In genomic region chr2:152157253-152157652, GRCh38 we compare ENCODE assay signal across 23 cellular contexts. TPM values are rescaled to one million over a fixed set of nuclear protein-coding genes. Genes with fewer than 3 reads are reported as not detected.
DNase-seq lines count a peak whose midpoint lies in the region; ATAC-seq, FAIRE-seq and TF ChIP-seq lines count a peak whose summit lies in the region.
"Had no signal": no experiment of that assay in that cellular context is flagged by ENCODE, and none has a peak within 500 bp of the region (broad histone marks: within the 10 kb centered on the region; RNA-seq: fewer than 3 reads in every experiment).

No MANE protein-coding gene starts in this region.

- intact Hi-C loops in HepG2 (cut with micrococcal nuclease; ENCODE audit: unreplicated experiment) (loop anchor here (5.0 kb wide), 1 partner anchor 120 kb away; no protein-coding TSS in a partner anchor), right lobe of liver (cut with DNase I) (no loop called here), gastrocnemius medialis (cut with DNase I; ENCODE audit: low total_unique reads) (no loop called here)

- CTCF ChIA-PET in HepG2 (lab: Yijun Ruan, JAX; ENCODE audit: low intra/inter-chr PET ratio, low total read pairs) = no interaction called here

- TF ChIP-seq POLR2A in HepG2 (IDR thresholded peaks at IDR 0.05; ENCODE audit: insufficient read depth in 1 of 2, low read depth in 2 of 2, low read length in 2 of 2) = no peak
- no peak for TF ChIP-seq POLR2A in right lobe of liver (IDR thresholded peaks at IDR 0.05)
- TF ChIP-seq POLR2A in erythroblast (IDR thresholded peaks at IDR 0.05; ENCODE audit: low read length) = no peak
- no peak for TF ChIP-seq POLR2A in gastrocnemius medialis (IDR thresholded peaks at IDR 0.05)

- FAIRE-seq in HepG2 (lab: Jason Lieb, UNC) = no peak
- FAIRE-seq in RCC 7860 (lab: Jason Lieb, UNC) = no peak
- FAIRE-seq: A204.1, G401.6, GM12892 had no signal

- H3K27ac Mint-ChIP-seq in central memory CD8-positive, alpha-beta T cell (ENCODE audit: low read depth) = peak overlapping the region; percentile 16
- H3K27ac Mint-ChIP-seq in neural progenitor cell = no peak overlapping the region
- H3K27ac Mint-ChIP-seq: B cell; CD4-positive, CD25-positive, alpha-beta regulatory T cell; HFFc6 had no signal

- TF ChIP-seq CTCF in HepG2 (CRISPR knock-in tag; IDR thresholded peaks at IDR 0.05) = no peak
- TF ChIP-seq CTCF in right lobe of liver (IDR thresholded peaks at IDR 0.05) = no peak
- TF ChIP-seq CTCF in neural progenitor cell (IDR thresholded peaks at IDR 0.05) = no peak
- TF ChIP-seq CTCF in gastrocnemius medialis (IDR thresholded peaks at IDR 0.05 in 4 of 5, conservative IDR thresholded peaks at IDR 0.05 in 1 of 5) = no peak

- ATAC-seq in HepG2 (no peak), right lobe of liver (no peak), gastrocnemius medialis (no peak)
- ATAC-seq in central memory CD8-positive, alpha-beta T cell (replicated peaks; ENCODE audit: extremely low read depth, poor library complexity, severe bottlenecking) = no peak
- ATAC-seq: CD8-positive, alpha-beta T cell had no signal

- peaks cover 3% of the 10 kb centered on the region for H3K9me3 Mint-ChIP-seq in central memory CD8-positive, alpha-beta T cell
- H3K9me3 Mint-ChIP-seq in neural progenitor cell = peaks cover 24% of the 10 kb centered on the region

- TF ChIP-seq EP300 in HepG2 (IDR thresholded peaks at IDR 0.05; ENCODE audit: low read depth in 2 of 2, low read length in 2 of 2) = no peak; a peak in 1 of 4 replicates
- TF ChIP-seq EP300 in HepG2 (CRISPR knock-in tag; IDR thresholded peaks at IDR 0.05; ENCODE audit: borderline replicate concordance) = no peak

- H3K4me3 Mint-ChIP-seq in central memory CD8-positive, alpha-beta T cell = no peak overlapping the region
- no peak overlapping the region for H3K4me3 Mint-ChIP-seq in neural progenitor cell
- H3K4me3 Mint-ChIP-seq: B cell; CD8-positive, alpha-beta T cell; H9; HFFc6 had no signal

- in situ Hi-C loops in HepG2 (cut with HindIII; ENCODE audit: extremely low pct_ligation_motif_present, low pct_unique_long_range_greater_than_20kb) (no loop called here), gastrocnemius medialis (cut with MboI; ENCODE audit: low sequenced_read_pairs in 4 of 4) (loop anchor here in 1 of 4 donors (25.0 kb wide), 1 partner anchor 120 kb away; no protein-coding TSS in a partner anchor)

- no peak overlapping the region for H2AFZ ChIP-seq in HepG2 (ENCODE audit: low read length)
- no peak overlapping the region for H2AFZ ChIP-seq in neural progenitor cell (replicated peaks)
- H2AFZ ChIP-seq: GM23248 had no signal

- H3K36me3 Mint-ChIP-seq in central memory CD8-positive, alpha-beta T cell (ENCODE audit: insufficient read depth) = peaks cover 3% of the 10 kb centered on the region
- peaks cover 24% of the 10 kb centered on the region for H3K36me3 Mint-ChIP-seq in neural progenitor cell

- DNase-seq in HepG2 (ENCODE audit: low spot score) = no peak
- DNase-seq in right lobe of liver = no peak
- peak; percentile 2 for DNase-seq in RCC 7860 (ENCODE audit: low spot score)
- DNase-seq in central memory CD8-positive, alpha-beta T cell (ENCODE audit: low spot score in 2 of 2) = no peak
- DNase-seq in neural progenitor cell (ENCODE audit: low spot score) = peak; percentile 9
- DNase-seq in erythroblast (lab: John Stamatoyannopoulos, UW) = no peak
- DNase-seq in NCI-H1436 (lab: John Stamatoyannopoulos, UW) = no peak
- no peak for DNase-seq in gastrocnemius medialis
- DNase-seq: CD4-positive, CD25-positive, alpha-beta regulatory T cell; CD8-positive, alpha-beta T cell; DMS153; DND-41; GM23248; H9; HFFc6 had no signal

- H3K27me3 ChIP-seq in HepG2 (ENCODE audit: control insufficient read depth in 1 of 2, insufficient read depth in 2 of 2, low read length in 2 of 2) (no peaks in the 10 kb centered on the region), right lobe of liver (no peaks in the 10 kb centered on the region), neural progenitor cell (peaks cover 6% of the 10 kb centered on the region), gastrocnemius medialis (no peaks in the 10 kb centered on the region)
- H3K27me3 ChIP-seq: BLaER1 had no signal

- H3K27ac ChIP-seq in HepG2 (ENCODE audit: extremely low read length, insufficient read depth, low read length) = no peak overlapping the region
- no peak overlapping the region for H3K27ac ChIP-seq in right lobe of liver
- no peak overlapping the region for H3K27ac ChIP-seq in neural progenitor cell
- H3K27ac ChIP-seq in gastrocnemius medialis = no peak overlapping the region
- H3K27ac ChIP-seq: 22Rv1, BLaER1, C4-2B, GM23248 had no signal

- H3K4me3 ChIP-seq in HepG2 (replicated peaks in 1 of 3; ENCODE audit: insufficient read depth in 1 of 3, low read depth in 2 of 3, low read length in 3 of 3) (no peak overlapping the region), right lobe of liver (no peak overlapping the region), neural progenitor cell (no peak overlapping the region), gastrocnemius medialis (no peak overlapping the region)
- H3K4me3 ChIP-seq: BLaER1, GM23248 had no signal

- 95% methylated on average over 1 of the region's 1 CpG for WGBS in HepG2 (ENCODE audit: low lambda C conversion rate)
- WGBS in right lobe of liver (ENCODE audit: insufficient coverage, low coverage, low lambda C conversion rate, missing lambda C conversion rate) = 100% methylated on average over 1 of the region's 1 CpG

- POLR2A ChIA-PET in HepG2 (lab: Yijun Ruan, JAX) = no interaction called here

- no peak for TF ChIP-seq RAD21 in HepG2 (CRISPR knock-in tag; IDR thresholded peaks at IDR 0.05)

- H3F3A ChIP-seq in neural progenitor cell (ENCODE audit: low read depth) = peaks cover 11% of the 10 kb centered on the region

- H4K20me1 ChIP-seq in HepG2 (ENCODE audit: insufficient read depth, low read length) (no peaks in the 10 kb centered on the region), neural progenitor cell (ENCODE audit: low read depth) (no peaks in the 10 kb centered on the region)

- H3K9ac ChIP-seq in HepG2 (ENCODE audit: insufficient read depth, low read depth, low read length) (no peak overlapping the region), neural progenitor cell (no peak overlapping the region)
- H3K9ac ChIP-seq: BLaER1, GM23248 had no signal

- H3K27me3 Mint-ChIP-seq in central memory CD8-positive, alpha-beta T cell = no peaks in the 10 kb centered on the region
- no peaks in the 10 kb centered on the region for H3K27me3 Mint-ChIP-seq in neural progenitor cell (ENCODE audit: insufficient read depth, low read depth)
- H3K27me3 Mint-ChIP-seq: B cell; CD4-positive, CD25-positive, alpha-beta regulatory T cell had no signal

- H3K4me1 Mint-ChIP-seq in central memory CD8-positive, alpha-beta T cell = peaks cover 43% of the 10 kb centered on the region
- no peaks in the 10 kb centered on the region for H3K4me1 Mint-ChIP-seq in neural progenitor cell

- H3K4me1 ChIP-seq in HepG2 (ENCODE audit: insufficient read depth, low read length) (peaks cover 17% of the 10 kb centered on the region), right lobe of liver (no peaks in the 10 kb centered on the region), neural progenitor cell (no peaks in the 10 kb centered on the region), gastrocnemius medialis (no peaks in the 10 kb centered on the region)
- H3K4me1 ChIP-seq: BLaER1, Caco-2 had no signal

- H3K79me2 ChIP-seq in HepG2 (ENCODE audit: insufficient read depth, low read length) (peaks cover 15% of the 10 kb centered on the region), neural progenitor cell (ENCODE audit: low read depth) (peaks cover 6% of the 10 kb centered on the region)

- no peaks in the 10 kb centered on the region for H3K36me3 ChIP-seq in HepG2 (replicated peaks in 1 of 2; ENCODE audit: control insufficient read depth in 1 of 2, insufficient read depth in 2 of 2, low read length in 2 of 2)
- H3K36me3 ChIP-seq in right lobe of liver = no peaks in the 10 kb centered on the region
- no peaks in the 10 kb centered on the region for H3K36me3 ChIP-seq in neural progenitor cell
- H3K36me3 ChIP-seq in gastrocnemius medialis = no peaks in the 10 kb centered on the region

- BruUV-seq in HepG2 (replicated peaks; lab: Mats Ljungman, UMichigan) = no TSS peak

- no peak overlapping the region for H3K4me2 ChIP-seq in HepG2 (ENCODE audit: low read depth, low read length)
- H3K4me2 ChIP-seq in neural progenitor cell = no peak overlapping the region
- H3K4me2 ChIP-seq: BLaER1 had no signal

- H3K9me3 ChIP-seq in HepG2 (ENCODE audit: low read length) (peaks cover 10% of the 10 kb centered on the region), right lobe of liver (no peaks in the 10 kb centered on the region), neural progenitor cell (ENCODE audit: low read depth) (peaks cover 7% of the 10 kb centered on the region), gastrocnemius medialis (no peaks in the 10 kb centered on the region)

RNA-seq across cellular contexts. Expression of gene STAM2, which starts 18.3 kb away (rescaled TPM):
- total RNA-seq in HepG2 (2016; rRNA removed; fragmentation: Illumina TruSeq; extraction: Trizol) = 24.1 and 29.2 TPM in 2 replicates
- total RNA-seq in HepG2 (2016; cell fraction: cytosol; rRNA removed; fragmentation: Illumina TruSeq; extraction: Trizol; ENCODE audit: low read depth) = 9.6 and 10.8 TPM in 2 replicates
- total RNA-seq in HepG2 (2016; cell fraction: insoluble cytoplasmic fraction; rRNA removed; fragmentation: Illumina TruSeq; extraction: Trizol) = 23.1 and 32.1 TPM in 2 replicates
- total RNA-seq in HepG2 (2016; cell fraction: membrane; rRNA removed; fragmentation: Illumina TruSeq; extraction: Trizol) = 10.5 and 11.3 TPM in 2 replicates
- total RNA-seq in HepG2 (2016; cell fraction: nucleus; rRNA removed; fragmentation: Illumina TruSeq; extraction: Trizol) = 20.7 and 24.7 TPM in 2 replicates
- polyA plus RNA-seq in HepG2 (2011; rRNA removed) = 12.6 and 14.7 TPM in 2 replicates
- polyA plus RNA-seq in HepG2 (2011; cell fraction: cytosol; rRNA removed) = 4.3 and 6.5 TPM in 2 replicates
- polyA plus RNA-seq in HepG2 (2011; cell fraction: nucleus; rRNA removed) = 12.5 and 14.1 TPM in 2 replicates
- polyA plus RNA-seq in HepG2 (2012) = 8.5 and 10.2 TPM in 2 replicates
- 1.3 and 1.4 TPM in 2 replicates for polyA plus RNA-seq in HepG2 (2016; cell fraction: cytosol; fragmentation: Illumina TruSeq; extraction: Trizol; ENCODE audit: low read depth)
- 16.8 and 16.9 TPM in 2 replicates for polyA plus RNA-seq in HepG2 (2016; cell fraction: insoluble cytoplasmic fraction; fragmentation: Illumina TruSeq; extraction: Trizol; ENCODE audit: low read depth)
- polyA plus RNA-seq in HepG2 (2016; cell fraction: membrane; fragmentation: Illumina TruSeq; extraction: Trizol; ENCODE audit: low read depth) = 1.7 and 1.9 TPM in 2 replicates
- 18.3 and 23.4 TPM in 2 replicates for polyA plus RNA-seq in HepG2 (2016; cell fraction: nucleus; fragmentation: Illumina TruSeq; extraction: Trizol; ENCODE audit: insufficient read depth, low read depth)
- polyA minus RNA-seq in HepG2 (2011; rRNA and poly(A)+ RNA removed; ENCODE audit: low replicate concordance) = 11.8 and 17.5 TPM in 2 replicates
- polyA minus RNA-seq in HepG2 (2011; cell fraction: cytosol; rRNA and poly(A)+ RNA removed) = 16.4 and 23.1 TPM in 2 replicates
- polyA minus RNA-seq in HepG2 (2011; cell fraction: nucleus; rRNA and poly(A)+ RNA removed) = 34.6 and 39.1 TPM in 2 replicates
- 10 to 100 TPM; 12.1 to 18.6 (median 14.2) TPM for total RNA-seq in right lobe of liver
- 11.4 and 16.8 TPM in 2 replicates for total RNA-seq in neural progenitor cell (ENCODE audit: low replicate concordance)
- total RNA-seq in gastrocnemius medialis = 10 to 100 TPM; 16.7 to 31.8 (median 20.3) TPM

RNA-seq across cellular contexts. Expression of gene CACNB4, which starts 58.4 kb away (rescaled TPM):
- total RNA-seq in HepG2 (2016; rRNA removed; fragmentation: Illumina TruSeq; extraction: Trizol) (9.5 and 14.3 TPM in 2 replicates), right lobe of liver (under 1 TPM; 0.06 to 0.49 (median 0.25) TPM), neural progenitor cell (ENCODE audit: low replicate concordance) (8.9 and 14.2 TPM in 2 replicates), gastrocnemius medialis (under 1 TPM; 0.04 to 0.56 (median 0.36) TPM)
- 8.4 and 9.3 TPM in 2 replicates for total RNA-seq in HepG2 (2016; cell fraction: cytosol; rRNA removed; fragmentation: Illumina TruSeq; extraction: Trizol; ENCODE audit: low read depth)
- total RNA-seq in HepG2 (2016; cell fraction: insoluble cytoplasmic fraction; rRNA removed; fragmentation: Illumina TruSeq; extraction: Trizol) = 12.5 and 16.2 TPM in 2 replicates
- 5.5 and 7.4 TPM in 2 replicates for total RNA-seq in HepG2 (2016; cell fraction: membrane; rRNA removed; fragmentation: Illumina TruSeq; extraction: Trizol)
- total RNA-seq in HepG2 (2016; cell fraction: nucleus; rRNA removed; fragmentation: Illumina TruSeq; extraction: Trizol) = 49.9 and 50.0 TPM in 2 replicates
- polyA plus RNA-seq in HepG2 (2011; rRNA removed) = 3.9 and 5.1 TPM in 2 replicates
- polyA plus RNA-seq in HepG2 (2011; cell fraction: cytosol; rRNA removed) = 1.0 and 1.2 TPM in 2 replicates
- polyA plus RNA-seq in HepG2 (2011; cell fraction: nucleus; rRNA removed) = 8.4 and 10.5 TPM in 2 replicates
- 2.6 and 3.3 TPM in 2 replicates for polyA plus RNA-seq in HepG2 (2012)
- polyA plus RNA-seq in HepG2 (2016; cell fraction: cytosol; fragmentation: Illumina TruSeq; extraction: Trizol; ENCODE audit: low read depth) = 0.25 and 0.48 TPM in 2 replicates
- 5.0 and 5.5 TPM in 2 replicates for polyA plus RNA-seq in HepG2 (2016; cell fraction: insoluble cytoplasmic fraction; fragmentation: Illumina TruSeq; extraction: Trizol; ENCODE audit: low read depth)
- 1.7 and 2.1 TPM in 2 replicates for polyA plus RNA-seq in HepG2 (2016; cell fraction: membrane; fragmentation: Illumina TruSeq; extraction: Trizol; ENCODE audit: low read depth)
- polyA plus RNA-seq in HepG2 (2016; cell fraction: nucleus; fragmentation: Illumina TruSeq; extraction: Trizol; ENCODE audit: insufficient read depth, low read depth) = 26.0 and 29.1 TPM in 2 replicates
- polyA minus RNA-seq in HepG2 (2011; rRNA and poly(A)+ RNA removed; ENCODE audit: low replicate concordance) = 0.35 and 13.9 TPM in 2 replicates
- 4.7 and 6.0 TPM in 2 replicates for polyA minus RNA-seq in HepG2 (2011; cell fraction: cytosol; rRNA and poly(A)+ RNA removed)
- 47.0 and 50.5 TPM in 2 replicates for polyA minus RNA-seq in HepG2 (2011; cell fraction: nucleus; rRNA and poly(A)+ RNA removed)
- polyA plus RNA-seq: CD4-positive, CD25-positive, alpha-beta regulatory T cell had no signal

Comparison
In these comparisons a context has a peak if more than half of its experiments do, and no peak if none do; other contexts are left out.
1. DNase-seq: peak in RCC 7860 (single experiment) and neural progenitor cell (single experiment); none in HepG2 (single experiment), right lobe of liver (0 of 3), central memory CD8-positive, alpha-beta T cell (0 of 2), erythroblast (0 of 2), NCI-H1436 (single experiment) and gastrocnemius medialis (0 of 2).